In genomic region chr9:77848897-77849296, GRCh38 we compare ENCODE assay signal across 8 cellular contexts.
A peak's percentile ranks its signal among the peaks of the same experiment; 100 is the strongest.
DNase-seq lines count a peak whose midpoint lies in the region; TF ChIP-seq lines count a peak whose summit lies in the region.

No MANE protein-coding gene starts in this region.

- H3K4me3 ChIP-seq in parathyroid adenoma (ENCODE audit: low read depth, low read length), result no peak overlapping the region

- TF ChIP-seq CTCF in parathyroid adenoma (IDR thresholded peaks at IDR 0.05) (no peak), GM10248 (IDR thresholded peaks at IDR 0.05; ENCODE audit: control extremely low read depth, extremely low read depth, low read depth, missing control alignments) (no peak)

- H2AFZ ChIP-seq in parathyroid adenoma, result no peak overlapping the region

- no peaks in the 10 kb centered on the region for H3K4me1 ChIP-seq in parathyroid adenoma

- CTCF ChIA-PET in GM10248 (lab: Yijun Ruan, JAX), result interaction anchor here (1.2 to 2.0 kb wide), 4 partner anchors 17 to 392 kb away, joined by 3 to 4 read pairs (median 4); no protein-coding TSS in a partner anchor

- H3K4me2 ChIP-seq in parathyroid adenoma (ENCODE audit: low read length), result no peak overlapping the region

- H3K9me3 ChIP-seq in parathyroid adenoma (ENCODE audit: control insufficient read depth, low read length), result no peaks in the 10 kb centered on the region

- H3K79me2 ChIP-seq in parathyroid adenoma, result no peaks in the 10 kb centered on the region

- peak overlapping the region; percentile 24 for H3K27ac ChIP-seq in parathyroid adenoma

- no peak overlapping the region for H3K9ac ChIP-seq in parathyroid adenoma

- no peaks in the 10 kb centered on the region for H3K27me3 ChIP-seq in parathyroid adenoma (ENCODE audit: control insufficient read depth, insufficient read depth, low read length)

- no peaks in the 10 kb centered on the region for H3K36me3 ChIP-seq in parathyroid adenoma (ENCODE audit: control insufficient read depth, insufficient read depth, low read length)

- POLR2A ChIA-PET in GM10248 (lab: Yijun Ruan, JAX), result no interaction called here

- DNase-seq in AML-193 (lab: John Stamatoyannopoulos, UW) (peak; percentile 45 to 49), RKO (ENCODE audit: low spot score) (peak; percentile 18), fibroblast of peridontal ligament (ENCODE audit: extremely low read depth) (peak; percentile 82), NCI-H748 (lab: John Stamatoyannopoulos, UW; ENCODE audit: unreplicated experiment) (no peak), NCI-H82 treated with DMSO at 0.1 percent for 48 hours (lab: John Stamatoyannopoulos, UW; ENCODE audit: unreplicated experiment) (no peak), GM10248 (ENCODE audit: extremely low spot score) (no peak)
- DNase-seq in activated CD8-positive, alpha-beta memory T cell treated with anti-CD3 and anti-CD28 coated beads, Interleukin-2, amount 50 U/mL, for 4 hours, result no peak

Comparison
In these comparisons a context has a peak if more than half of its experiments do, and no peak if none do; other contexts are left out.
1. DNase-seq: peak in AML-193 (2 of 2), RKO (single experiment) and fibroblast of peridontal ligament (single experiment); none in NCI-H748 (single experiment), activated CD8-positive, alpha-beta memory T cell treated with anti-CD3 and anti-CD28 coated beads, Interleukin-2, amount 50 U/mL, for 4 hours (single experiment), NCI-H82 treated with DMSO at 0.1 percent for 48 hours (single experiment) and GM10248 (single experiment).